Comparison of ENCODE assay signal across 1 cellular context in the genomic region with DNA sequence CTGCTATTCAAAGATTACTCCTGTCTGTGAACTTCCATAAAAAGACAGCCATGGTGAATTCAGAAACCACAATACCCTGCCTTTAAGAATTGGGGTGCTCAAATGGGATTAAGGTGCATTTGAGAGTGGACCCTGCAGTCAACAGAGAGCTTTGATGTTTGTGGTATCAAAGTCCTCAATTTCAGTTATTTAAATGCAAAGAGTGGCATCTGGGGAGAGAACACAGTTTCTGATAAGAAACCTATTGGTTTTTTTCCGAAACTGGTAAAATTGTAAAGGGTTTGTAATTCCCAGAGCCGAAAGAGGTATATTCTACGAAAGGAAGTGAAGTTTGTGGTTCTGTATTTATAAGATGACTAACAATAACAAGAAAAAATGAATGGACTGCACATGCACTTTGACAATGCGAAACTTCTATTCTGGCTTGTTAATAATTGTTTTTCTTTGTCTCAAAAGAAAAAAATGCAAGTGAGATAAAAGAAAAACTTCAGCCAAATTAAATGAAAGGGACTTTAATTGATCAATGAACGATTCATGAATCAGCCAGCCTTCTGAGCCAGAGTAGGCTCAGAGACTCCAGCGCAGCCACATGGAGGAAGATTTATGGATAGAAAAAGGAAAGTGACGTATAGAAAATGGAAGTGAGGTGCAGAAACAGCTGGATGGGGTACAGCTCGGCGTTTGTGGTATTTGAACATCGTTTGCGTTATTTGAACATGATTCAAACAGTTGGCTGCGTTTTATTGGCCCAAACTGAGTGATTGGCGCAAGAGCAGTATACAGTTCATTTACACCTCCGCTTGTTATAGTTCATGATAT.
TF ChIP-seq lines count a peak whose summit lies in the region.

No MANE protein-coding gene starts in this region.

TF ChIP-seq in GM12878, 131 proteins besides CTCF, POLR2A, EP300 and RAD21 (continued from another document and continues in another):
- no peak for TF ChIP-seq E2F8 (IDR thresholded peaks at IDR 0.05; ENCODE audit: low read depth, partially characterized antibody)
- TF ChIP-seq SIN3A (IDR thresholded peaks at IDR 0.05; ENCODE audit: low read depth, low read length): no peak
- TF ChIP-seq SRF (IDR thresholded peaks at IDR 0.05; ENCODE audit: low read depth in 2 of 2, low read length in 2 of 2): no peak
- TF ChIP-seq NFXL1 (IDR thresholded peaks at IDR 0.05; ENCODE audit: borderline replicate concordance): no peak
- TF ChIP-seq STAT1 (conservative IDR thresholded peaks at IDR 0.05): no peak
- no peak for TF ChIP-seq CHD4 (IDR thresholded peaks at IDR 0.05)
- TF ChIP-seq, protein P1, sequence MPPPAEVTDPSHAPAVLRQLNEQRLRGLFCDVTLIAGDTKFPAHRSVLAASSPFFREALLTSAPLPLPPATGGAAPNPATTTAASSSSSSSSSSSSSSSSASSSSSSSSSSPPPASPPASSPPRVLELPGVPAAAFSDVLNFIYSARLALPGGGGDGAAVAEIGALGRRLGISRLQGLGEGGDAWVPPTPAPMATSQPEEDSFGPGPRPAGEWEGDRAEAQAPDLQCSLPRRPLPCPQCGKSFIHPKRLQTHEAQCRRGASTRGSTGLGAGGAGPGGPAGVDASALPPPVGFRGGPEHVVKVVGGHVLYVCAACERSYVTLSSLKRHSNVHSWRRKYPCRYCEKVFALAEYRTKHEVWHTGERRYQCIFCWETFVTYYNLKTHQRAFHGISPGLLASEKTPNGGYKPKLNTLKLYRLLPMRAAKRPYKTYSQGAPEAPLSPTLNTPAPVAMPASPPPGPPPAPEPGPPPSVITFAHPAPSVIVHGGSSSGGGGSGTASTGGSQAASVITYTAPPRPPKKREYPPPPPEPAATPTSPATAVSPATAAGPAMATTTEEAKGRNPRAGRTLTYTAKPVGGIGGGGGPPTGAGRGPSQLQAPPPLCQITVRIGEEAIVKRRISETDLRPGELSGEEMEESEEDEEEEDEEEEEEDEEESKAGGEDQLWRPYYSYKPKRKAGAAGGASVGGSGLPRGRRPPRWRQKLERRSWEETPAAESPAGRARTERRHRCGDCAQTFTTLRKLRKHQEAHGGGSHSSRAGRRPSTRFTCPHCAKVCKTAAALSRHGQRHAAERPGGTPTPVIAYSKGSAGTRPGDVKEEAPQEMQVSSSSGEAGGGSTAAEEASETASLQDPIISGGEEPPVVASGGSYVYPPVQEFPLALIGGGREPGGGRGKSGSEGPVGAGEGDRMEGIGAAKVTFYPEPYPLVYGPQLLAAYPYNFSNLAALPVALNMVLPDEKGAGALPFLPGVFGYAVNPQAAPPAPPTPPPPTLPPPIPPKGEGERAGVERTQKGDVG (CRISPR knock-in tag; IDR thresholded peaks at IDR 0.05): no peak
- TF ChIP-seq ATF2 (IDR thresholded peaks at IDR 0.05; ENCODE audit: low read length): no peak
- no peak for TF ChIP-seq FOXM1 (IDR thresholded peaks at IDR 0.05; ENCODE audit: low read depth, low read length)
- peak; percentile 58 for TF ChIP-seq MEF2B (IDR thresholded peaks at IDR 0.05; ENCODE audit: partially characterized antibody, poor library complexity, severe bottlenecking)
- peak; percentile 83 for TF ChIP-seq EED (IDR thresholded peaks at IDR 0.05; ENCODE audit: low read depth)
- TF ChIP-seq, protein P2, sequence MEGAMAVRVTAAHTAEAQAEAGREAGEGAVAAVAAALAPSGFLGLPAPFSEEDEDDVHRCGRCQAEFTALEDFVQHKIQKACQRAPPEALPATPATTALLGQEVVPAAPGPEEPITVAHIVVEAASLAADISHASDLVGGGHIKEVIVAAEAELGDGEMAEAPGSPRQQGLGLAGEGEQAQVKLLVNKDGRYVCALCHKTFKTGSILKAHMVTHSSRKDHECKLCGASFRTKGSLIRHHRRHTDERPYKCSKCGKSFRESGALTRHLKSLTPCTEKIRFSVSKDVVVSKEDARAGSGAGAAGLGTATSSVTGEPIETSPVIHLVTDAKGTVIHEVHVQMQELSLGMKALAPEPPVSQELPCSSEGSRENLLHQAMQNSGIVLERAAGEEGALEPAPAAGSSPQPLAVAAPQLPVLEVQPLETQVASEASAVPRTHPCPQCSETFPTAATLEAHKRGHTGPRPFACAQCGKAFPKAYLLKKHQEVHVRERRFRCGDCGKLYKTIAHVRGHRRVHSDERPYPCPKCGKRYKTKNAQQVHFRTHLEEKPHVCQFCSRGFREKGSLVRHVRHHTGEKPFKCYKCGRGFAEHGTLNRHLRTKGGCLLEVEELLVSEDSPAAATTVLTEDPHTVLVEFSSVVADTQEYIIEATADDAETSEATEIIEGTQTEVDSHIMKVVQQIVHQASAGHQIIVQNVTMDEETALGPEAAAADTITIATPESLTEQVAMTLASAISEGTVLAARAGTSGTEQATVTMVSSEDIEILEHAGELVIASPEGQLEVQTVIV (IDR thresholded peaks at IDR 0.05; ENCODE audit: borderline replicate concordance, partially characterized antibody): no peak
- no peak for TF ChIP-seq ZBTB40 (IDR thresholded peaks at IDR 0.05; ENCODE audit: borderline replicate concordance)
- TF ChIP-seq ETV6 (conservative IDR thresholded peaks at IDR 0.05 in 1 of 2, IDR thresholded peaks at IDR 0.05 in 1 of 2; ENCODE audit: borderline replicate concordance in 1 of 2, low read depth in 1 of 2): peak in 1 of 2 experiments; percentile 47; a peak in 1 of 4 replicates
- peak; percentile 83 for TF ChIP-seq MTA2 (IDR thresholded peaks at IDR 0.05; ENCODE audit: low read depth)
- no peak for TF ChIP-seq FOXK2 (IDR thresholded peaks at IDR 0.05)
- no peak for TF ChIP-seq CHD1 (IDR thresholded peaks at IDR 0.05; ENCODE audit: low read depth, low read length)
- TF ChIP-seq ZZZ3 (IDR thresholded peaks at IDR 0.05; ENCODE audit: control insufficient read depth, insufficient read length, low read depth): no peak
- TF ChIP-seq CBX3 (IDR thresholded peaks at IDR 0.05; ENCODE audit: borderline replicate concordance, low read depth): no peak
- no peak for TF ChIP-seq HSF1 (IDR thresholded peaks at IDR 0.05; ENCODE audit: low read depth, low read length)
- no peak for TF ChIP-seq SUPT20H (IDR thresholded peaks at IDR 0.05; ENCODE audit: borderline replicate concordance, control insufficient read depth, low read depth, low read length)
- TF ChIP-seq PBX3 (IDR thresholded peaks at IDR 0.05; ENCODE audit: insufficient replicate concordance, low read depth, low read length): peak; percentile 62
- TF ChIP-seq ZNF384 (IDR thresholded peaks at IDR 0.05; ENCODE audit: borderline replicate concordance, low read depth, low read length): peak; percentile 60; the same call in 1 of the 2 replicates
- TF ChIP-seq, protein P3, sequence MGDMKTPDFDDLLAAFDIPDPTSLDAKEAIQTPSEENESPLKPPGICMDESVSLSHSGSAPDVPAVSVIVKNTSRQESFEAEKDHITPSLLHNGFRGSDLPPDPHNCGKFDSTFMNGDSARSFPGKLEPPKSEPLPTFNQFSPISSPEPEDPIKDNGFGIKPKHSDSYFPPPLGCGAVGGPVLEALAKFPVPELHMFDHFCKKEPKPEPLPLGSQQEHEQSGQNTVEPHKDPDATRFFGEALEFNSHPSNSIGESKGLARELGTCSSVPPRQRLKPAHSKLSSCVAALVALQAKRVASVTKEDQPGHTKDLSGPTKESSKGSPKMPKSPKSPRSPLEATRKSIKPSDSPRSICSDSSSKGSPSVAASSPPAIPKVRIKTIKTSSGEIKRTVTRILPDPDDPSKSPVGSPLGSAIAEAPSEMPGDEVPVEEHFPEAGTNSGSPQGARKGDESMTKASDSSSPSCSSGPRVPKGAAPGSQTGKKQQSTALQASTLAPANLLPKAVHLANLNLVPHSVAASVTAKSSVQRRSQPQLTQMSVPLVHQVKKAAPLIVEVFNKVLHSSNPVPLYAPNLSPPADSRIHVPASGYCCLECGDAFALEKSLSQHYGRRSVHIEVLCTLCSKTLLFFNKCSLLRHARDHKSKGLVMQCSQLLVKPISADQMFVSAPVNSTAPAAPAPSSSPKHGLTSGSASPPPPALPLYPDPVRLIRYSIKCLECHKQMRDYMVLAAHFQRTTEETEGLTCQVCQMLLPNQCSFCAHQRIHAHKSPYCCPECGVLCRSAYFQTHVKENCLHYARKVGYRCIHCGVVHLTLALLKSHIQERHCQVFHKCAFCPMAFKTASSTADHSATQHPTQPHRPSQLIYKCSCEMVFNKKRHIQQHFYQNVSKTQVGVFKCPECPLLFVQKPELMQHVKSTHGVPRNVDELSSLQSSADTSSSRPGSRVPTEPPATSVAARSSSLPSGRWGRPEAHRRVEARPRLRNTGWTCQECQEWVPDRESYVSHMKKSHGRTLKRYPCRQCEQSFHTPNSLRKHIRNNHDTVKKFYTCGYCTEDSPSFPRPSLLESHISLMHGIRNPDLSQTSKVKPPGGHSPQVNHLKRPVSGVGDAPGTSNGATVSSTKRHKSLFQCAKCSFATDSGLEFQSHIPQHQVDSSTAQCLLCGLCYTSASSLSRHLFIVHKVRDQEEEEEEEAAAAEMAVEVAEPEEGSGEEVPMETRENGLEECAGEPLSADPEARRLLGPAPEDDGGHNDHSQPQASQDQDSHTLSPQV (IDR thresholded peaks at IDR 0.05): 0 out of 2 replicates have a peak, but pooled peaks have one; percentile 20
